Comparison of ENCODE assay signal across 10 cellular contexts in the genomic region with DNA sequence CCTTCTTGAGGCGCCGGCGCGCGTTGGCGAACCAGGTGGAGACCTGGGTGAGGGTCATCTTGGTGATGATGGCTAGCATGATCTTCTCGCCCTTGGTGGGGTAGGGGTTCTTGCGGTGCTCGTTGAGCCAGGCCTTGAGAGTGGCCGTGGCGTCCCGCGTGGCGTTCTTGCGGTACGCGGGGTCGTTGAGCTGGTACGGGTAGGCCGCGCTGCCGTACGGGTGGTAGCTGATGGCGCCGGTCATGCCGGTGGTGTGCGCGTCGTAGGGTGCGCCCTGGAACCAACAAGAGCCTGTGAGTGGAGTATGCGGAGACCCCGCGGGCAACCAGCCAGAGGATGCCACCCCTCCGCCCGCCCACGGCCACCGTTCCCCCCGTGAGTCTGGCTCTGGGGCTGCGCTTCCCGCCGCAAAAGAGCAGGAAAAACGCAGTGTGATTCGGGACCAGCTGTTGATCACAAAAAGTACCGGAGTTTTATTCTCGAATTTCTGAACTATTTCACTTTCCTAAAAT. TPM values are rescaled to one million over a fixed set of nuclear protein-coding genes. Genes with fewer than 3 reads are reported as not detected.
DNase-seq lines count a peak whose midpoint lies in the region; ATAC-seq, FAIRE-seq and TF ChIP-seq lines count a peak whose summit lies in the region.
"Had no signal": no experiment of that assay in that cellular context is flagged by ENCODE, and none has a peak within 500 bp of the region (broad histone marks: within the 10 kb centered on the region; RNA-seq: fewer than 3 reads in every experiment).

No MANE protein-coding gene starts in this region.

- H3K23me2 ChIP-seq in H9 (ENCODE audit: insufficient read length, low read depth, low read length, poor library complexity, severe bottlenecking) = peaks cover 36% of the 10 kb centered on the region

- H3K4me3 Mint-ChIP-seq in H9 = peak overlapping the region; percentile 86 to 88

- peaks cover 49 to 54% of the 10 kb centered on the region in 2 experiments for H3K4me1 Mint-ChIP-seq in H9

- H2BK120ac ChIP-seq in H9 (ENCODE audit: low read depth, low read length, poor library complexity, severe bottlenecking) = peak overlapping the region; percentile 74
- no peak overlapping the region for H2BK120ac ChIP-seq in neuronal stem cell (ENCODE audit: low read depth, low read length)

- peaks cover 14% of the 10 kb centered on the region; the same call in 1 of the 2 replicates for H3K27me3 ChIP-seq in H9 (ENCODE audit: insufficient read depth, low read length)
- no peaks in the 10 kb centered on the region for H3K27me3 ChIP-seq in SJCRH30
- H3K27me3 ChIP-seq in neuronal stem cell (ENCODE audit: control insufficient read depth in 3 of 3, insufficient read depth in 3 of 3, low read depth in 1 of 3, low read length in 3 of 3) = peaks cover 0 to 61% (median 5%) of the 10 kb centered on the region in 3 experiments
- peaks cover 0 to 4% of the 10 kb centered on the region in 2 experiments; a peak in 3 of 5 replicates for H3K27me3 ChIP-seq in HepG2 (ENCODE audit: control insufficient read depth in 1 of 2, insufficient read depth in 2 of 2, low read length in 2 of 2)

- H4K5ac ChIP-seq in H9 (ENCODE audit: insufficient read length, low read depth, low read length) = no peak overlapping the region

- H2BK12ac ChIP-seq in H9 (ENCODE audit: insufficient read length, low read depth, low read length) (peak overlapping the region; percentile 28), neuronal stem cell (ENCODE audit: low read length) (peak overlapping the region; percentile 58)

- H4K8ac ChIP-seq in H9 (replicated peaks; ENCODE audit: insufficient read length, low read depth, low read length) (no peak overlapping the region), neuronal stem cell (ENCODE audit: low read depth, low read length) (no peak overlapping the region)

- no peak overlapping the region for H4K91ac ChIP-seq in H9 (ENCODE audit: insufficient read length, low read depth, low read length)
- no peak overlapping the region for H4K91ac ChIP-seq in neuronal stem cell (ENCODE audit: low read depth, low read length, poor library complexity)

- peaks cover 8% of the 10 kb centered on the region; the same call in 1 of the 2 replicates for H3K36me3 ChIP-seq in SJCRH30
- peaks cover 9 to 61% of the 10 kb centered on the region in 2 donors for H3K36me3 ChIP-seq in neuronal stem cell (replicated peaks in 1 of 2; ENCODE audit: control insufficient read depth in 2 of 2, insufficient read depth in 2 of 2, low read length in 2 of 2)
- H3K36me3 ChIP-seq in HepG2 (replicated peaks in 1 of 2; ENCODE audit: control insufficient read depth in 1 of 2, insufficient read depth in 2 of 2, low read length in 2 of 2) = no peaks in the 10 kb centered on the region

- no peak overlapping the region for H2BK15ac ChIP-seq in H9 (ENCODE audit: low read depth, low read length)
- peak overlapping the region; percentile 37 for H2BK15ac ChIP-seq in neuronal stem cell (ENCODE audit: low read length)

- no peak overlapping the region for H2BK20ac ChIP-seq in H9 (ENCODE audit: low read depth, low read length, poor library complexity, severe bottlenecking)

- H3K56ac ChIP-seq in H9 (ENCODE audit: insufficient read length, low read depth, low read length) = no peak overlapping the region

- TF ChIP-seq CTCF in H9 (conservative IDR thresholded peaks at IDR 0.05) (no peak), fibroblast of pulmonary artery (IDR thresholded peaks at IDR 0.05; ENCODE audit: low read length, missing control alignments) (no peak), HepG2 (CRISPR knock-in tag; IDR thresholded peaks at IDR 0.05) (no peak)

- ATAC-seq in HG03280 (IDR thresholded peaks at IDR 0.05; ENCODE audit: unreplicated experiment) (no peak), GM21367 (IDR thresholded peaks at IDR 0.05; ENCODE audit: unreplicated experiment) (no peak), HepG2 (no peak)

- H3K9ac ChIP-seq in H9 (ENCODE audit: extremely low read depth, insufficient read length, low read length) = no peak overlapping the region
- peak overlapping the region; percentile 21 for H3K9ac ChIP-seq in neuronal stem cell (ENCODE audit: low read depth, low read length, poor library complexity)
- H3K9ac ChIP-seq in HepG2 (ENCODE audit: insufficient read depth, low read depth, low read length) = no peak overlapping the region

- FAIRE-seq in urothelium cell line (lab: Jason Lieb, UNC) (no peak), HepG2 (lab: Jason Lieb, UNC) (no peak)

- TF ChIP-seq EP300 in HepG2 (IDR thresholded peaks at IDR 0.05; ENCODE audit: low read depth in 2 of 2, low read length in 2 of 2) (no peak), HepG2 (CRISPR knock-in tag; IDR thresholded peaks at IDR 0.05; ENCODE audit: borderline replicate concordance) (no peak)

- peaks cover 4 to 5% of the 10 kb centered on the region in 2 experiments; a peak in 3 of 5 replicates for H3K9me3 Mint-ChIP-seq in H9

- no peaks in the 10 kb centered on the region; the same call in 1 of the 2 replicates for H3K79me2 ChIP-seq in H9 (ENCODE audit: insufficient read depth, low read length)
- no peaks in the 10 kb centered on the region for H3K79me2 ChIP-seq in HepG2 (ENCODE audit: insufficient read depth, low read length)

- CTCF ChIA-PET in HepG2 (lab: Yijun Ruan, JAX; ENCODE audit: low intra/inter-chr PET ratio, low total read pairs) = no interaction called here

- peaks cover 12 to 54% (median 46%) of the 10 kb centered on the region in 3 experiments for H3K36me3 Mint-ChIP-seq in H9 (ENCODE audit: insufficient read depth in 1 of 3, low read depth in 3 of 3)

- H3K27ac ChIP-seq in H9 (ENCODE audit: insufficient read length, low read depth, low read length) (no peak overlapping the region), SJCRH30 (no peak overlapping the region), neuronal stem cell (replicated peaks; ENCODE audit: low read length) (no peak overlapping the region), HepG2 (ENCODE audit: extremely low read length, insufficient read depth, low read length) (no peak overlapping the region)

- H3K27me3 Mint-ChIP-seq in H9 (ENCODE audit: low read depth) = peaks cover 57% of the 10 kb centered on the region

- H3K23ac ChIP-seq in H9 (ENCODE audit: insufficient read length, low read depth, low read length) (no peak overlapping the region), neuronal stem cell (ENCODE audit: low read depth, low read length, poor library complexity) (peak overlapping the region; percentile 95)

- H3K9me3 ChIP-seq in H9 (ENCODE audit: control insufficient read depth, low read depth, low read length) (no peaks in the 10 kb centered on the region), SJCRH30 (replicated peaks) (no peaks in the 10 kb centered on the region), neuronal stem cell (replicated peaks in 1 of 2; ENCODE audit: control insufficient read depth in 2 of 2, insufficient read depth in 1 of 2, low read depth in 1 of 2, low read length in 2 of 2) (peaks cover 3 to 50% of the 10 kb centered on the region in 2 donors), HepG2 (ENCODE audit: low read length) (no peaks in the 10 kb centered on the region; the same call in 1 of the 2 replicates)

- WGBS in H9 (ENCODE audit: extremely low coverage, insufficient read length, low lambda C conversion rate) = no CpG with 5 or more reads among the region's 45 CpGs
- WGBS in neuronal stem cell (ENCODE audit: extremely low coverage in 2 of 2, insufficient read length in 2 of 2, insufficient replicate concordance in 1 of 2), 2 donors = no CpG with 5 or more reads among the region's 45 CpGs
- 86% methylated on average over 37 of the region's 45 CpGs for WGBS in HepG2 (ENCODE audit: low lambda C conversion rate)

- BruUV-seq in HepG2 (replicated peaks; lab: Mats Ljungman, UMichigan) = no TSS peak

- no peak for TF ChIP-seq RAD21 in HepG2 (CRISPR knock-in tag; IDR thresholded peaks at IDR 0.05)

- peak overlapping the region; percentile 81; the same call in 1 of the 2 replicates for H3K4me3 ChIP-seq in SJCRH30
- H3K4me3 ChIP-seq in fibroblast of pulmonary artery (replicated peaks; ENCODE audit: low read depth, low read length) = peak overlapping the region; percentile 49
- H3K4me3 ChIP-seq in neuronal stem cell (ENCODE audit: low read length in 2 of 2) = peak overlapping the region in 1 of 2 donors; percentile 95
- no peak overlapping the region for H3K4me3 ChIP-seq in HepG2 (replicated peaks in 1 of 3; ENCODE audit: insufficient read depth in 1 of 3, low read depth in 2 of 3, low read length in 3 of 3)

- H3K4me1 ChIP-seq in H9 (ENCODE audit: insufficient read depth, low read length) = no peaks in the 10 kb centered on the region; the same call in 1 of the 2 replicates
- no peaks in the 10 kb centered on the region for H3K4me1 ChIP-seq in SJCRH30
- peaks cover 14 to 17% of the 10 kb centered on the region in 2 donors for H3K4me1 ChIP-seq in neuronal stem cell (ENCODE audit: control insufficient read depth in 2 of 2, insufficient read depth in 1 of 2, low read depth in 1 of 2, low read length in 2 of 2)
- H3K4me1 ChIP-seq in HepG2 (ENCODE audit: insufficient read depth, low read length) = no peaks in the 10 kb centered on the region

- no peaks in the 10 kb centered on the region for H4K20me1 ChIP-seq in H9 (ENCODE audit: control insufficient read depth, insufficient read depth, insufficient read length)
- H4K20me1 ChIP-seq in HepG2 (ENCODE audit: insufficient read depth, low read length) = no peaks in the 10 kb centered on the region

- TF ChIP-seq POLR2A in HepG2 (IDR thresholded peaks at IDR 0.05; ENCODE audit: insufficient read depth in 1 of 2, low read depth in 2 of 2, low read length in 2 of 2) = no peak

- POLR2A ChIA-PET in HepG2 (lab: Yijun Ruan, JAX) = no interaction called here

- H3K4me2 ChIP-seq in H9 (ENCODE audit: insufficient read depth, insufficient read length, low read length) = peak overlapping the region; percentile 66
- H3K4me2 ChIP-seq in neuronal stem cell (ENCODE audit: insufficient read depth, low read length, poor library complexity, severe bottlenecking) = peak overlapping the region; percentile 96
- no peak overlapping the region for H3K4me2 ChIP-seq in HepG2 (ENCODE audit: low read depth, low read length)

- H3K18ac ChIP-seq in H9 (ENCODE audit: insufficient read length, low read depth, low read length) (peak overlapping the region; percentile 63), neuronal stem cell (ENCODE audit: low read length) (peak overlapping the region; percentile 90)

- intact Hi-C loops in HepG2 (cut with micrococcal nuclease; ENCODE audit: unreplicated experiment) = no loop called here

- no peak overlapping the region for H3T11ph ChIP-seq in H9 (ENCODE audit: low read length)

- DNase-seq in H9 (no peak), SJCRH30 (no peak), fibroblast of pulmonary artery (ENCODE audit: low read depth) (no peak), neuronal stem cell (ENCODE audit: low spot score) (no peak), urothelium cell line (ENCODE audit: low spot score) (no peak), HepG2 (ENCODE audit: low spot score) (no peak)
- DNase-seq: caudate nucleus had no signal

- H3K14ac ChIP-seq in H9 (ENCODE audit: insufficient read depth, low read length) (peak overlapping the region; percentile 70), neuronal stem cell (ENCODE audit: low read length) (peak overlapping the region; percentile 4)

- peak overlapping the region in 2 of 3 experiments; percentile 29 to 89; a peak in 2 of 7 replicates for H3K27ac Mint-ChIP-seq in H9

- no peak overlapping the region for H2BK5ac ChIP-seq in H9 (ENCODE audit: insufficient read length, low read length)
- peak overlapping the region; percentile 24 for H2BK5ac ChIP-seq in neuronal stem cell (ENCODE audit: low read length)

- no peak overlapping the region for H2AFZ ChIP-seq in H9 (ENCODE audit: low read length)
- no peak overlapping the region for H2AFZ ChIP-seq in neuronal stem cell (ENCODE audit: low read length)
- no peak overlapping the region for H2AFZ ChIP-seq in HepG2 (ENCODE audit: low read length)

- no peaks in the 10 kb centered on the region for H3K79me1 ChIP-seq in H9 (ENCODE audit: insufficient read depth, low read depth, low read length, poor library complexity, severe bottlenecking)
- peaks cover 11% of the 10 kb centered on the region for H3K79me1 ChIP-seq in neuronal stem cell (ENCODE audit: low read depth, low read length)

- H3K4ac ChIP-seq in H9 (ENCODE audit: low read depth, low read length) (no peak overlapping the region; the same call in 1 of the 2 replicates), neuronal stem cell (ENCODE audit: low read length) (no peak overlapping the region)

- H2AK5ac ChIP-seq in H9 (ENCODE audit: insufficient read length, low read length) (no peak overlapping the region), neuronal stem cell (ENCODE audit: low read depth, low read length) (peak overlapping the region; percentile 95)

- in situ Hi-C loops in HepG2 (cut with HindIII; ENCODE audit: extremely low pct_ligation_motif_present, low pct_unique_long_range_greater_than_20kb) = loop anchor here (25.0 kb wide), 1 partner anchor 537 kb away; no protein-coding TSS in a partner anchor

RNA-seq across cellular contexts. Expression of a gene that starts 1.9 kb away (rescaled TPM):
- total RNA-seq in H9 (2021) = 91.6 and 94.4 TPM in 2 replicates
- 6.1 and 6.4 TPM in 2 replicates for total RNA-seq in SJCRH30 (2014; rRNA removed; shearing (Covaris generic))
- polyA plus RNA-seq in neuronal stem cell (2013, experiment 1 of 2) = 9.6 TPM
- polyA plus RNA-seq in neuronal stem cell (2013, experiment 2 of 2) = 9.3 TPM
- not detected in 2 replicates for total RNA-seq in HepG2 (2016; rRNA removed; fragmentation: Illumina TruSeq; extraction: Trizol)
- total RNA-seq in HepG2 (2016; cell fraction: cytosol; rRNA removed; fragmentation: Illumina TruSeq; extraction: Trizol; ENCODE audit: low read depth) = not detected in 2 replicates
- total RNA-seq in HepG2 (2016; cell fraction: insoluble cytoplasmic fraction; rRNA removed; fragmentation: Illumina TruSeq; extraction: Trizol) = not detected in 2 replicates
- total RNA-seq in HepG2 (2016; cell fraction: membrane; rRNA removed; fragmentation: Illumina TruSeq; extraction: Trizol) = not detected in 2 replicates
- not detected in 2 replicates for total RNA-seq in HepG2 (2016; cell fraction: nucleus; rRNA removed; fragmentation: Illumina TruSeq; extraction: Trizol)
- not detected in 2 replicates for polyA plus RNA-seq in HepG2 (2011; rRNA removed)
- polyA plus RNA-seq in HepG2 (2011; cell fraction: cytosol; rRNA removed) = not detected in 2 replicates
- polyA plus RNA-seq in HepG2 (2011; cell fraction: nucleus; rRNA removed) = not detected in 2 replicates
- polyA plus RNA-seq in HepG2 (2012) = not detected in 2 replicates
- polyA plus RNA-seq in HepG2 (2016; cell fraction: cytosol; fragmentation: Illumina TruSeq; extraction: Trizol; ENCODE audit: low read depth) = not detected in 2 replicates
- not detected in 2 replicates for polyA plus RNA-seq in HepG2 (2016; cell fraction: insoluble cytoplasmic fraction; fragmentation: Illumina TruSeq; extraction: Trizol; ENCODE audit: low read depth)
- polyA plus RNA-seq in HepG2 (2016; cell fraction: membrane; fragmentation: Illumina TruSeq; extraction: Trizol; ENCODE audit: low read depth) = not detected in 2 replicates
- polyA plus RNA-seq in HepG2 (2016; cell fraction: nucleus; fragmentation: Illumina TruSeq; extraction: Trizol; ENCODE audit: insufficient read depth, low read depth) = not detected in 2 replicates
- not detected in 2 replicates for polyA minus RNA-seq in HepG2 (2011; rRNA and poly(A)+ RNA removed; ENCODE audit: low replicate concordance)
- not detected in 2 replicates for polyA minus RNA-seq in HepG2 (2011; cell fraction: cytosol; rRNA and poly(A)+ RNA removed)
- polyA minus RNA-seq in HepG2 (2011; cell fraction: nucleus; rRNA and poly(A)+ RNA removed) = not detected in 2 replicates
- total RNA-seq: M059J had no signal

Comparison
In these comparisons a context has a peak if more than half of its experiments do, and no peak if none do; other contexts are left out.
1. H3K4me3 ChIP-seq: peak in SJCRH30 (single experiment) and fibroblast of pulmonary artery (single experiment); none in HepG2 (0 of 3).
2. RNA of a gene that starts 1.9 kb away (total RNA-seq): 91.6 to 94.4 TPM in H9; 6.1 to 6.4 TPM in SJCRH30 and not detected in HepG2; every median in the first group is over 10 times any median in the second.